In the genomic region with DNA sequence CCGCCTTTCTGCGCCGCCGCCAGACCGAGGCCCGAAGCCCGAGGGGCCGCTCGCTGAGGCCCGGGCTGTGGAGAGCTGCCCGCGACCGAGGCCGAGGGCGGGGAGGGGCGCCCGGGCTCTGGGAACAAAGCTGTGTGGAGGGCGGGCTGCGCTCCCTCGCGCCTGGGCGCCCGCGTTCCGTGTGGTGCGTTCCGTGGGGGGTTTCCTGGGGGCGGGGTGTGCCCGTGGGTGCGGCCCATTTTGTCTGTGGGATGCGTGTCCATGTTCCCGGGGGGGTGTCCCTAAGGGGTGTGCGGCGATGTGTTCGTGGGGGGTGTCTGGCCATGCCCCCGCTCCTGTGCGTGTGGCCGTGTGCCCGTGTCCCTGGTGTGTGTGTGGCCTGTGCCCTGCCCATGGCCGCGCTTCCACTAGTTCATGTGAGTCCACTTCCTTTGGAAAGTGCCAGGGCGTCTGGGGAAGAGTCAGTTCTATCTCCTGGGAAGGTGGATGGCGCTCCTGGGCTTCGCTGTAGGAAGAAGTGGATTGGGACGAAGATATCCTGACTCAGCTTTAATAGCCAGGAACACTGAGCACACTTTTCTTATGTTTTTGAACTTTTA, we compare ENCODE assay signal across 8 cellular contexts. TPM values are rescaled to one million over a fixed set of nuclear protein-coding genes. Genes with fewer than 3 reads are reported as not detected.
DNase-seq lines count a peak whose midpoint lies in the region; ATAC-seq, FAIRE-seq and TF ChIP-seq lines count a peak whose summit lies in the region.

No MANE protein-coding gene starts in this region.

- TF ChIP-seq RAD21 in A549 (conservative IDR thresholded peaks at IDR 0.05 in 1 of 2, IDR thresholded peaks at IDR 0.05 in 1 of 2), result 0 out of 5 replicates have a peak, but pooled peaks of 1 of the 2 experiments have one; percentile 14

- peak overlapping the region; percentile 82 to 88 for H3K4me3 Mint-ChIP-seq in effector memory CD8-positive, alpha-beta T cell

- H3K27me3 Mint-ChIP-seq in effector memory CD8-positive, alpha-beta T cell, result no peaks in the 10 kb centered on the region

- H3K4me1 ChIP-seq in A549 (peaks cover 37% of the 10 kb centered on the region), muscle layer of colon (ENCODE audit: insufficient read depth, low read length) (peaks cover 9% of the 10 kb centered on the region)

- peaks cover 27 to 30% of the 10 kb centered on the region in 2 donors for H3K4me1 Mint-ChIP-seq in effector memory CD8-positive, alpha-beta T cell (ENCODE audit: low read depth in 2 of 2)

- peak overlapping the region; percentile 54 to 81 for H3K27ac Mint-ChIP-seq in effector memory CD8-positive, alpha-beta T cell

- peaks cover 8% of the 10 kb centered on the region for H3K36me3 Mint-ChIP-seq in effector memory CD8-positive, alpha-beta T cell (ENCODE audit: insufficient read depth)

- TF ChIP-seq POLR2A in A549 (IDR thresholded peaks at IDR 0.05; ENCODE audit: low read length), result no peak

- TF ChIP-seq EP300 in A549 (IDR thresholded peaks at IDR 0.05), result no peak

- ATAC-seq in A549 (peak; percentile 53 to 58), GM19023 (IDR thresholded peaks at IDR 0.05; ENCODE audit: unreplicated experiment) (peak; percentile 11), GM21737 (IDR thresholded peaks at IDR 0.05; ENCODE audit: unreplicated experiment) (no peak)
- peak; percentile 35 for ATAC-seq in effector memory CD8-positive, alpha-beta T cell (replicated peaks)

- H3K9ac ChIP-seq in muscle layer of colon (ENCODE audit: low read length), result no peak overlapping the region

- peak overlapping the region; percentile 85 for H3K4me3 ChIP-seq in A549
- peak overlapping the region; percentile 61 to 89 for H3K4me3 ChIP-seq in muscle layer of colon (ENCODE audit: low read depth in 1 of 2, low read length in 2 of 2)

- H3K9me3 ChIP-seq in A549 (no peaks in the 10 kb centered on the region), muscle layer of colon (ENCODE audit: low read length) (no peaks in the 10 kb centered on the region)

- no peaks in the 10 kb centered on the region for H3K27me3 ChIP-seq in muscle layer of colon (ENCODE audit: control insufficient read depth in 1 of 2, insufficient read depth in 2 of 2, low read length in 2 of 2)

- POLR2A ChIA-PET in A549 (lab: Yijun Ruan, JAX), result interaction anchor here (1.0 to 1.6 kb wide), 9 partner anchors 13 to 258 kb away, joined by 3 to 34 read pairs (median 5); a partner anchor contains a TSS

- peaks cover 18% of the 10 kb centered on the region for H3K36me3 ChIP-seq in muscle layer of colon (ENCODE audit: insufficient read depth, low read length)

- no peak; the same call in 2 of the 3 replicates for TF ChIP-seq CTCF in A549 (IDR thresholded peaks at IDR 0.05)

- peak overlapping the region; percentile 97 to 98 for H3K27ac ChIP-seq in A549
- H3K27ac ChIP-seq in muscle layer of colon (ENCODE audit: low read depth, low read length), result peak overlapping the region; percentile 21

- WGBS in A549 (ENCODE audit: missing lambda C conversion rate), result 2% methylated on average over 5 of the region's 45 CpGs

- H3K9me3 Mint-ChIP-seq in effector memory CD8-positive, alpha-beta T cell, result no peaks in the 10 kb centered on the region

- FAIRE-seq in A549 (lab: Jason Lieb, UNC), result no peak

- H3K4me2 ChIP-seq in A549, result peak overlapping the region; percentile 85

- CTCF ChIA-PET in A549 (lab: Yijun Ruan, JAX), result interaction anchor here (0.6 to 7.3 kb wide), 14 partner anchors 10 to 96 kb away, joined by 3 to 63 read pairs (median 4); a partner anchor contains a TSS

- DNase-seq in A549 (ENCODE audit: low read depth in 1 of 2, low spot score in 1 of 2), result peak; percentile 52 to 76
- peak; percentile 56 for DNase-seq in LoVo (ENCODE audit: low spot score)
- DNase-seq in activated CD4-positive, alpha-beta T cell treated with anti-CD3 and anti-CD28 coated beads, Interleukin-2, amount 50 U/mL, for 24 hours (ENCODE audit: low read depth in 1 of 2, low spot score in 1 of 2), result peak; percentile 23 to 25
- DNase-seq in effector memory CD8-positive, alpha-beta T cell, result peak; percentile 21 to 31 (median 29)
- peak; percentile 17 to 58 for DNase-seq in stimulated activated CD8-positive, alpha-beta memory T cell treated with anti-CD3 and anti-CD28 coated beads, Interleukin-7, amount 100 ng/mL, for 4 hours (ENCODE audit: low read depth in 2 of 2)

TF ChIP-seq in A549, 52 proteins besides CTCF, POLR2A, EP300 and RAD21 (continues in another document):
- TF ChIP-seq, protein P1, sequence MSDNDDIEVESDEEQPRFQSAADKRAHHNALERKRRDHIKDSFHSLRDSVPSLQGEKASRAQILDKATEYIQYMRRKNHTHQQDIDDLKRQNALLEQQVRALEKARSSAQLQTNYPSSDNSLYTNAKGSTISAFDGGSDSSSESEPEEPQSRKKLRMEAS (IDR thresholded peaks at IDR 0.05), result peak; percentile 69
- TF ChIP-seq, protein P2, sequence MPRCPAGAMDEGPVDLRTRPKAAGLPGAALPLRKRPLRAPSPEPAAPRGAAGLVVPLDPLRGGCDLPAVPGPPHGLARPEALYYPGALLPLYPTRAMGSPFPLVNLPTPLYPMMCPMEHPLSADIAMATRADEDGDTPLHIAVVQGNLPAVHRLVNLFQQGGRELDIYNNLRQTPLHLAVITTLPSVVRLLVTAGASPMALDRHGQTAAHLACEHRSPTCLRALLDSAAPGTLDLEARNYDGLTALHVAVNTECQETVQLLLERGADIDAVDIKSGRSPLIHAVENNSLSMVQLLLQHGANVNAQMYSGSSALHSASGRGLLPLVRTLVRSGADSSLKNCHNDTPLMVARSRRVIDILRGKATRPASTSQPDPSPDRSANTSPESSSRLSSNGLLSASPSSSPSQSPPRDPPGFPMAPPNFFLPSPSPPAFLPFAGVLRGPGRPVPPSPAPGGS (IDR thresholded peaks at IDR 0.05), result peak; percentile 23; the same call in 1 of the 3 replicates
- TF ChIP-seq, protein P3, sequence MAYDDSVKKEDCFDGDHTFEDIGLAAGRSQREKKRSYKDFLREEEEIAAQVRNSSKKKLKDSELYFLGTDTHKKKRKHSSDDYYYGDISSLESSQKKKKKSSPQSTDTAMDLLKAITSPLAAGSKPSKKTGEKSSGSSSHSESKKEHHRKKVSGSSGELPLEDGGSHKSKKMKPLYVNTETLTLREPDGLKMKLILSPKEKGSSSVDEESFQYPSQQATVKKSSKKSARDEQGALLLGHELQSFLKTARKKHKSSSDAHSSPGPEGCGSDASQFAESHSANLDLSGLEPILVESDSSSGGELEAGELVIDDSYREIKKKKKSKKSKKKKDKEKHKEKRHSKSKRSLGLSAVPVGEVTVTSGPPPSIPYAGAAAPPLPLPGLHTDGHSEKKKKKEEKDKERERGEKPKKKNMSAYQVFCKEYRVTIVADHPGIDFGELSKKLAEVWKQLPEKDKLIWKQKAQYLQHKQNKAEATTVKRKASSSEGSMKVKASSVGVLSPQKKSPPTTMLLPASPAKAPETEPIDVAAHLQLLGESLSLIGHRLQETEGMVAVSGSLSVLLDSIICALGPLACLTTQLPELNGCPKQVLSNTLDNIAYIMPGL (CRISPR knock-in tag; IDR thresholded peaks at IDR 0.05; ENCODE audit: borderline replicate concordance), result no peak
- TF ChIP-seq, protein P4, sequence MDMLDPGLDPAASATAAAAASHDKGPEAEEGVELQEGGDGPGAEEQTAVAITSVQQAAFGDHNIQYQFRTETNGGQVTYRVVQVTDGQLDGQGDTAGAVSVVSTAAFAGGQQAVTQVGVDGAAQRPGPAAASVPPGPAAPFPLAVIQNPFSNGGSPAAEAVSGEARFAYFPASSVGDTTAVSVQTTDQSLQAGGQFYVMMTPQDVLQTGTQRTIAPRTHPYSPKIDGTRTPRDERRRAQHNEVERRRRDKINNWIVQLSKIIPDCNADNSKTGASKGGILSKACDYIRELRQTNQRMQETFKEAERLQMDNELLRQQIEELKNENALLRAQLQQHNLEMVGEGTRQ (IDR thresholded peaks at IDR 0.05), result no peak
- TF ChIP-seq RARB (CRISPR knock-in tag; IDR thresholded peaks at IDR 0.05) (0 out of 2 replicates have a peak, but pooled peaks have one; percentile 25), POLR2AphosphoS2 (conservative IDR thresholded peaks at IDR 0.05; ENCODE audit: low read length) (no peak), FOXS1 (CRISPR knock-in tag; IDR thresholded peaks at IDR 0.05) (no peak), MAFK (IDR thresholded peaks at IDR 0.05; ENCODE audit: partially characterized antibody) (peak; percentile 99), SREBF2 (IDR thresholded peaks at IDR 0.05) (no peak), ZNF302 (CRISPR knock-in tag; IDR thresholded peaks at IDR 0.05) (no peak), NFE2L2 (conservative IDR thresholded peaks at IDR 0.05; ENCODE audit: low read length) (no peak), PHF8 (IDR thresholded peaks at IDR 0.05; ENCODE audit: borderline replicate concordance, low read depth) (peak; percentile 27; the same call in 1 of the 2 replicates), HEYL (CRISPR knock-in tag; IDR thresholded peaks at IDR 0.05) (no peak), ESRRA (IDR thresholded peaks at IDR 0.05; ENCODE audit: borderline replicate concordance, low read length) (no peak), CHD4 (IDR thresholded peaks at IDR 0.05; ENCODE audit: borderline replicate concordance) (no peak), TP53 (CRISPR knock-in tag; IDR thresholded peaks at IDR 0.05) (0 out of 2 replicates have a peak, but pooled peaks have one; percentile 8), KDM5A (IDR thresholded peaks at IDR 0.05) (no peak), EHMT2 (IDR thresholded peaks at IDR 0.05; ENCODE audit: low read depth) (no peak), FOSL2 (IDR thresholded peaks at IDR 0.05) (no peak), FOSL2 (CRISPR knock-in tag; IDR thresholded peaks at IDR 0.05) (no peak), ZFP36 (IDR thresholded peaks at IDR 0.05; ENCODE audit: borderline replicate concordance, partially characterized antibody) (no peak), CBX2 (IDR thresholded peaks at IDR 0.05; ENCODE audit: borderline replicate concordance, low read depth) (no peak), TFCP2L1 (CRISPR knock-in tag; IDR thresholded peaks at IDR 0.05) (0 out of 2 replicates have a peak, but pooled peaks have one; percentile 37)

RNA-seq across cellular contexts. Expression of a gene that starts 0.5 kb away (rescaled TPM):
- 91.6 and 97.6 TPM in 2 replicates for polyA plus RNA-seq in A549 (2011; rRNA removed)
- 85.5 and 90.9 TPM in 2 replicates for polyA plus RNA-seq in A549 (2012; cell fraction: cytosol; rRNA removed)
- 56.5 and 60.3 TPM in 2 replicates for polyA plus RNA-seq in A549 (2012; cell fraction: nucleus; rRNA removed)
- polyA plus RNA-seq in A549 (2017; fragmentation: RNase III; extraction: RNeasy Plus Mini Kit Qiagen cat#74134 plus additional on column Dnase treatment), result 139 to 156 TPM (median 150 TPM) in 3 replicates
- 47.2 and 50.9 TPM in 2 replicates for polyA minus RNA-seq in A549 (2011; rRNA and poly(A)+ RNA removed)

RNA-seq across cellular contexts. Expression of a gene that starts 27.4 kb away (rescaled TPM):
- 12.0 and 13.4 TPM in 2 replicates for polyA plus RNA-seq in A549 (2011; rRNA removed)
- 25.1 and 30.1 TPM in 2 replicates for polyA plus RNA-seq in A549 (2012; cell fraction: cytosol; rRNA removed)
- polyA plus RNA-seq in A549 (2012; cell fraction: nucleus; rRNA removed), result 244 and 330 TPM in 2 replicates
- 48.2 to 55.1 TPM (median 53.3 TPM) in 3 replicates for polyA plus RNA-seq in A549 (2017; fragmentation: RNase III; extraction: RNeasy Plus Mini Kit Qiagen cat#74134 plus additional on column Dnase treatment)
- polyA minus RNA-seq in A549 (2011; rRNA and poly(A)+ RNA removed), result 16.5 and 17.9 TPM in 2 replicates
